ENCODE assay signal across 13 cellular contexts in the genomic region with DNA sequence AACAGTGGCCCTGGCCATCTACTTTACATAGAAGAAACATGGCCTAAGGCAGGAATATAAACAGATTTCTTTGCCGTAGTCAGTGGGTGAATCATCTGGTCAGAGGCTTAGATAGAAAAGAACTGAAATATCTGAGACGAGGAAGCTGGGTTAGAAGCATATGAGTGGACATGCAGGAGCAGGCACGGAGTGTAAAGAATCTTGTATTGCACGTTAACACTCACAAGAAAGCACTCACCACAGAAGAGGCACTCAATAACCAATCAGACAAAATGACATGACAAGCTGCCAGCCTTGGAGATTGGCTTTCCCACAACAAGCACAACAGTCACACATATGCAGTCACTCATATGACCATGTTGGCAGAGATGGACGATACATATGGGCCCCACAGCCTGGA. TPM values are rescaled to one million over a fixed set of nuclear protein-coding genes. Genes with fewer than 3 reads are reported as not detected.
"Had no signal": no experiment of that assay in that cellular context is flagged by ENCODE, and none has a peak within 500 bp of the region (broad histone marks: within the 10 kb centered on the region; RNA-seq: fewer than 3 reads in every experiment).

No MANE protein-coding gene starts in this region.

RNA-seq across cellular contexts. Expression of gene ANKRD30BL, which starts 31.1 kb away (rescaled TPM):
- total RNA-seq: activated naive CD4-positive, alpha-beta T cell treated with anti-CD3 and anti-CD28 coated beads for 36 hours; activated naive CD4-positive, alpha-beta T cell treated with anti-CD3 and anti-CD28 coated beads, Interleukin-2, amount 50 U/mL, for 72 hours; activated T-cell treated with anti-CD3 and anti-CD28 coated beads, Interleukin-2, amount 50 U/mL, for 4 hours; activated T-cell treated with anti-CD3 and anti-CD28 coated beads, Interleukin-2, amount 50 U/mL, for 72 hours; activated T-helper 1 cell treated with anti-CD3 and anti-CD28 coated beads, Interleukin-12 subunit alpha, Interleukin-12 subunit beta, Interleukin-2, Interleukin-4 antibody, amounts not matched to agents 30 ng/mL and 10 ng/mL and 1 ng/mL, durations not matched to agents 14 hours and 24 hours and 36 hours; activated T-helper 17 cell treated with anti-CD3 and anti-CD28 coated beads, Interleukin-2, amount 50 U/mL, for 72 hours; activated T-helper 2 cell treated with anti-CD3 and anti-CD28 coated beads, Interferon-gamma antibody, Interleukin-2, Interleukin-4, amounts not matched to agents 10 μg/mL and 5 μg/mL and 100 μg/mL, durations not matched to agents 14 hours and 24 hours and 36 hours; aorta; ascending aorta; astrocyte; body of pancreas; cardiac septum had no signal
- polyA plus RNA-seq: aorta, cardiac muscle cell had no signal
